Comparison of ENCODE assay signal across 19 cellular contexts in the genomic region with DNA sequence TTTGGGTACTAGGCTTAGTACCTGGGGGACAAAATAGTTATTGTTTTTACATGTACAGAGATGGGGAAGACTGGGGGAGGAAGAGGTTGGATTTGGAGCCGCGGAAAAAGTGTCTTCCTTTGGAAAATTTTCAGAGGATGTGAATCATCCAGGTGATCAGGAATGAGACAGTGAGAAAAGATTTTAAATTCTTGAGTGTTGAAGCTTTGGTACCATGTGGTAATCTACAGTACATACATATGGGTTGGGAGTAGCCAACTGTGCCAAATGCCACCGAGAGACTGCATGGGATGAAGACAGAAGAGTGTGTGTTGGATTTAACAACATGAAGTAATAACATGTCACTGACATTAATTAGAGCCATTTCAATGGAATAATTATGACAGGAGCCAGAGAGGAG.
DNase-seq lines count a peak whose midpoint lies in the region; ATAC-seq and TF ChIP-seq lines count a peak whose summit lies in the region.
"Had no signal": no experiment of that assay in that cellular context is flagged by ENCODE, and none has a peak within 500 bp of the region (broad histone marks: within the 10 kb centered on the region; RNA-seq: fewer than 3 reads in every experiment).

No MANE protein-coding gene starts in this region.

- no peaks in the 10 kb centered on the region for H4K20me1 ChIP-seq in PC-3 (ENCODE audit: low read length)
- H4K20me1 ChIP-seq: BLaER1 had no signal

- POLR2A ChIA-PET in PC-3 (lab: Charles Lee; ENCODE audit: unreplicated experiment): no interaction called here

- H3K4me2 ChIP-seq in PC-3 (ENCODE audit: low read length): no peak overlapping the region
- H3K4me2 ChIP-seq: BLaER1 had no signal

- no peaks in the 10 kb centered on the region for H3F3A ChIP-seq in PC-3 (ENCODE audit: low read length, unreplicated experiment)

- H3K4me1 Mint-ChIP-seq in endodermal cell: no peaks in the 10 kb centered on the region
- H3K4me1 Mint-ChIP-seq: B cell; CD4-positive, CD25-positive, alpha-beta regulatory T cell had no signal

- H3K4me3 Mint-ChIP-seq in endodermal cell: no peak overlapping the region
- H3K4me3 Mint-ChIP-seq: B cell; CD4-positive, CD25-positive, alpha-beta regulatory T cell; CD8-positive, alpha-beta T cell had no signal

- no peak overlapping the region for H3K4me3 ChIP-seq in PC-3 (ENCODE audit: low read length)
- no peak overlapping the region for H3K4me3 ChIP-seq in RWPE2 (ENCODE audit: severe bottlenecking)
- no peak overlapping the region for H3K4me3 ChIP-seq in endodermal cell (ENCODE audit: low read length)
- H3K4me3 ChIP-seq in gastroesophageal sphincter: no peak overlapping the region
- H3K4me3 ChIP-seq: BLaER1, GM12878, GM23248 had no signal

- no peak overlapping the region for H3K27ac Mint-ChIP-seq in endodermal cell
- H3K27ac Mint-ChIP-seq: B cell; CD4-positive, CD25-positive, alpha-beta regulatory T cell; CD8-positive, alpha-beta T cell had no signal

- 83 to 95% methylated on average over 1 to 2 of the region's 3 CpGs for WGBS in endodermal cell (ENCODE audit: insufficient coverage in 1 of 2, insufficient read length in 1 of 2), 2 experiments
- WGBS in gastroesophageal sphincter (ENCODE audit: low coverage in 1 of 2), 2 donors: 75 to 76% methylated on average over 1 to 2 of the region's 3 CpGs

- intact Hi-C loops in PC-3 (cut with micrococcal nuclease): no loop called here

- DNase-seq in PC-3 (peak; percentile 18), RWPE2 (ENCODE audit: low spot score) (no peak), epithelial cell of prostate (ENCODE audit: low read depth, low spot score) (no peak), kidney tubule cell (ENCODE audit: low spot score) (peak; percentile 37), DMS153 (lab: John Stamatoyannopoulos, UW) (no peak), endodermal cell (no peak)
- DNase-seq: CD4-positive, CD25-positive, alpha-beta regulatory T cell; CD8-positive, alpha-beta T cell; DMS 273 treated with DMSO at 0.1 percent for 48 hours; DMS53; DMS79 treated with DMSO at 0.1 percent for 48 hours; GM23248; H7; HCEC 1CT had no signal

- H3K27me3 ChIP-seq in PC-3 (ENCODE audit: low read length) (no peaks in the 10 kb centered on the region), RWPE2 (ENCODE audit: insufficient read depth, poor library complexity, severe bottlenecking) (no peaks in the 10 kb centered on the region), endodermal cell (ENCODE audit: control insufficient read depth, insufficient read depth, low read length, poor library complexity, severe bottlenecking) (no peaks in the 10 kb centered on the region), gastroesophageal sphincter (no peaks in the 10 kb centered on the region)
- H3K27me3 ChIP-seq: BLaER1 had no signal

- no TSS peak for BruUV-seq in PC-3 (replicated peaks; lab: Mats Ljungman, UMichigan)

- no peak for TF ChIP-seq POLR2A in gastroesophageal sphincter (IDR thresholded peaks at IDR 0.05)

- CTCF ChIA-PET in PC-3 (lab: Charles Lee): no interaction called here

- TF ChIP-seq CTCF in PC-3 (conservative IDR thresholded peaks at IDR 0.05; ENCODE audit: low read depth, low read length) (no peak), RWPE2 (IDR thresholded peaks at IDR 0.05; ENCODE audit: poor library complexity, severe bottlenecking) (no peak), endodermal cell (conservative IDR thresholded peaks at IDR 0.05) (no peak), gastroesophageal sphincter (IDR thresholded peaks at IDR 0.05) (no peak)

- TF ChIP-seq EP300 in gastroesophageal sphincter (IDR thresholded peaks at IDR 0.05): no peak

- H3K79me2 ChIP-seq in PC-3 (ENCODE audit: low read length): no peaks in the 10 kb centered on the region

- ATAC-seq in PC-3 (no peak), RWPE2 (ENCODE audit: low read depth) (peak; percentile 87), gastroesophageal sphincter (no peak)
- ATAC-seq: CD8-positive, alpha-beta T cell; GM12878 had no signal

- no peaks in the 10 kb centered on the region for H3K27me3 Mint-ChIP-seq in endodermal cell (ENCODE audit: insufficient read depth)
- H3K27me3 Mint-ChIP-seq: B cell; CD4-positive, CD25-positive, alpha-beta regulatory T cell had no signal

- H3K9me2 ChIP-seq in PC-3 (replicated peaks; ENCODE audit: low read length): 0 out of 2 replicates have a peak, but pooled peaks cover 3% of the 10 kb centered on the region

- no peaks in the 10 kb centered on the region for H3K36me3 Mint-ChIP-seq in endodermal cell (ENCODE audit: low read depth)
- H3K36me3 Mint-ChIP-seq: CD4-positive, CD25-positive, alpha-beta regulatory T cell; CD8-positive, alpha-beta T cell had no signal

- H3K36me3 ChIP-seq in PC-3 (ENCODE audit: low read depth, low read length) (no peaks in the 10 kb centered on the region), RWPE2 (ENCODE audit: low read depth) (no peaks in the 10 kb centered on the region), endodermal cell (ENCODE audit: control insufficient read depth, insufficient read depth, low read length) (no peaks in the 10 kb centered on the region), gastroesophageal sphincter (no peaks in the 10 kb centered on the region)
- H3K36me3 ChIP-seq: BLaER1 had no signal

- no peak overlapping the region for H3K27ac ChIP-seq in PC-3 (ENCODE audit: low read length)
- no peak overlapping the region for H3K27ac ChIP-seq in RWPE2 (ENCODE audit: poor library complexity, severe bottlenecking)
- peak overlapping the region; percentile 11 for H3K27ac ChIP-seq in epithelial cell of prostate
- no peak overlapping the region for H3K27ac ChIP-seq in endodermal cell (ENCODE audit: low read depth, low read length)
- H3K27ac ChIP-seq in gastroesophageal sphincter: no peak overlapping the region
- H3K27ac ChIP-seq: BLaER1, C4-2B, GM23248 had no signal

- H3K4me1 ChIP-seq in PC-3 (ENCODE audit: insufficient read depth, low read length) (no peaks in the 10 kb centered on the region), RWPE2 (ENCODE audit: insufficient read depth, poor library complexity, severe bottlenecking) (peaks cover 13% of the 10 kb centered on the region), endodermal cell (ENCODE audit: control insufficient read depth, insufficient read depth, low read length) (no peaks in the 10 kb centered on the region), gastroesophageal sphincter (no peaks in the 10 kb centered on the region)
- H3K4me1 ChIP-seq: BLaER1 had no signal

- H3K9ac ChIP-seq in PC-3 (ENCODE audit: low read length) (no peak overlapping the region), endodermal cell (ENCODE audit: extremely low read depth, low read length, poor library complexity, severe bottlenecking) (no peak overlapping the region)
- H3K9ac ChIP-seq: BLaER1, GM23248 had no signal

- peaks cover 12% of the 10 kb centered on the region; the same call in 1 of the 2 replicates for H3K9me3 ChIP-seq in PC-3 (ENCODE audit: low read length)
- H3K9me3 ChIP-seq in RWPE2 (ENCODE audit: severe bottlenecking): no peaks in the 10 kb centered on the region
- H3K9me3 ChIP-seq in endodermal cell (ENCODE audit: control insufficient read depth, low read length): no peaks in the 10 kb centered on the region
- H3K9me3 ChIP-seq in gastroesophageal sphincter: no peaks in the 10 kb centered on the region
- H3K9me3 ChIP-seq: BLaER1 had no signal

- no peak overlapping the region for H2AFZ ChIP-seq in PC-3 (ENCODE audit: low read length)
- H2AFZ ChIP-seq: GM23248 had no signal

- H3K9me3 Mint-ChIP-seq in endodermal cell: no peaks in the 10 kb centered on the region

Comparison
In these comparisons a context has a peak if more than half of its experiments do, and no peak if none do; other contexts are left out.
1. DNase-seq: peak in PC-3 (single experiment) and kidney tubule cell (single experiment); none in RWPE2 (single experiment), epithelial cell of prostate (single experiment), DMS153 (single experiment) and endodermal cell (single experiment).